Comparison of ENCODE assay signal across 1 cellular context in the genomic region with DNA sequence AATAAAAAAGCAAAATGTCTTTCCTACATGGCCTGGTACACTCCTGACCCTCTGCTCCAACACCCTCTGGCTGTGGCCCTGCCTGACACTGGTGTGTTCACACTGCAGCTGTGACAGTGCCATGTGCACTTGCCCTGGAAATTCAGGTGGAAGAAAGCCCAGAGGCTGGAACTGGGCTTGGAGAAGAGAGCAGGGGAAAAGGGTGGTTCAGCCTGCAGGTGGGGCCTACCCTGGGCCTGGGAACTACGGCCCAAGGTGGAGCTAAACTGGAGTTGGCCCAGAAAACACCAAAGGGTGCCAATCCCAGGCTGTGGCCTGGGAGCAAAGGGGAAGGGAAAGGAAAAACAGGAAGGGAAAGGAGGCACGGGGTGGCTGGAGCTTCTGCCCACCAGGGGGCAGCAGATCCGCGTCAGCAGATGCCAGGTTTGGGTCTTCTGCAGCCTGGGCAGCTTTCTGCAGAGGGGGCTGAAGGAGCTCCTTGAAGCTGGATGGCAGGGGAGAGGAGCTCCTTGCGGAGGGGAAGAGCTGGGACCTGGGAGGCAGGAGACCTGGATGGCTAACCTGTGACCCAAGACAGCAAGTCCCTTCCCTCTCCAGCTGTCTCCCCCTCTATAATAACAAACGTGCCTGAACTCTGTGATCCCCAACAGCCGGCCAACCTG.
A peak's percentile ranks its signal among the peaks of the same experiment; 100 is the strongest.
TF ChIP-seq lines count a peak whose summit lies in the region.

No MANE protein-coding gene starts in this region.

TF ChIP-seq in HEK293, 187 proteins besides CTCF, POLR2A, EP300 and RAD21 (continued from another document):
- TF ChIP-seq, protein P1, sequence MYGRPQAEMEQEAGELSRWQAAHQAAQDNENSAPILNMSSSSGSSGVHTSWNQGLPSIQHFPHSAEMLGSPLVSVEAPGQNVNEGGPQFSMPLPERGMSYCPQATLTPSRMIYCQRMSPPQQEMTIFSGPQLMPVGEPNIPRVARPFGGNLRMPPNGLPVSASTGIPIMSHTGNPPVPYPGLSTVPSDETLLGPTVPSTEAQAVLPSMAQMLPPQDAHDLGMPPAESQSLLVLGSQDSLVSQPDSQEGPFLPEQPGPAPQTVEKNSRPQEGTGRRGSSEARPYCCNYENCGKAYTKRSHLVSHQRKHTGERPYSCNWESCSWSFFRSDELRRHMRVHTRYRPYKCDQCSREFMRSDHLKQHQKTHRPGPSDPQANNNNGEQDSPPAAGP (tag by site-specific recombination; IDR thresholded peaks at IDR 0.05): peak; percentile 66
- peak; percentile 85 for TF ChIP-seq ZNF654 (tag by site-specific recombination; IDR thresholded peaks at IDR 0.05; ENCODE audit: low read depth)
- TF ChIP-seq, protein P2, sequence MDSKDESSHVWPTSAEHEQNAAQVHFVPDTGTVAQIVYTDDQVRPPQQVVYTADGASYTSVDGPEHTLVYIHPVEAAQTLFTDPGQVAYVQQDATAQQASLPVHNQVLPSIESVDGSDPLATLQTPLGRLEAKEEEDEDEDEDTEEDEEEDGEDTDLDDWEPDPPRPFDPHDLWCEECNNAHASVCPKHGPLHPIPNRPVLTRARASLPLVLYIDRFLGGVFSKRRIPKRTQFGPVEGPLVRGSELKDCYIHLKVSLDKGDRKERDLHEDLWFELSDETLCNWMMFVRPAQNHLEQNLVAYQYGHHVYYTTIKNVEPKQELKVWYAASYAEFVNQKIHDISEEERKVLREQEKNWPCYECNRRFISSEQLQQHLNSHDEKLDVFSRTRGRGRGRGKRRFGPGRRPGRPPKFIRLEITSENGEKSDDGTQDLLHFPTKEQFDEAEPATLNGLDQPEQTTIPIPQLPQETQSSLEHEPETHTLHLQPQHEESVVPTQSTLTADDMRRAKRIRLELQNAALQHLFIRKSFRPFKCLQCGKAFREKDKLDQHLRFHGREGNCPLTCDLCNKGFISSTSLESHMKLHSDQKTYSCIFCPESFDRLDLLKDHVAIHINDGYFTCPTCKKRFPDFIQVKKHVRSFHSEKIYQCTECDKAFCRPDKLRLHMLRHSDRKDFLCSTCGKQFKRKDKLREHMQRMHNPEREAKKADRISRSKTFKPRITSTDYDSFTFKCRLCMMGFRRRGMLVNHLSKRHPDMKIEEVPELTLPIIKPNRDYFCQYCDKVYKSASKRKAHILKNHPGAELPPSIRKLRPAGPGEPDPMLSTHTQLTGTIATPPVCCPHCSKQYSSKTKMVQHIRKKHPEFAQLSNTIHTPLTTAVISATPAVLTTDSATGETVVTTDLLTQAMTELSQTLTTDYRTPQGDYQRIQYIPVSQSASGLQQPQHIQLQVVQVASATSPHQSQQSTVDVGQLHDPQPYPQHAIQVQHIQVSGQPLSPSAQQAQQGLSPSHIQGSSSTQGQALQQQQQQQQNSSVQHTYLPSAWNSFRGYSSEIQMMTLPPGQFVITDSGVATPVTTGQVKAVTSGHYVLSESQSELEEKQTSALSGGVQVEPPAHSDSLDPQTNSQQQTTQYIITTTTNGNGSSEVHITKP (tag by site-specific recombination; IDR thresholded peaks at IDR 0.05): peak; percentile 56; the same call in 1 of the 2 replicates
- TF ChIP-seq, protein P3, sequence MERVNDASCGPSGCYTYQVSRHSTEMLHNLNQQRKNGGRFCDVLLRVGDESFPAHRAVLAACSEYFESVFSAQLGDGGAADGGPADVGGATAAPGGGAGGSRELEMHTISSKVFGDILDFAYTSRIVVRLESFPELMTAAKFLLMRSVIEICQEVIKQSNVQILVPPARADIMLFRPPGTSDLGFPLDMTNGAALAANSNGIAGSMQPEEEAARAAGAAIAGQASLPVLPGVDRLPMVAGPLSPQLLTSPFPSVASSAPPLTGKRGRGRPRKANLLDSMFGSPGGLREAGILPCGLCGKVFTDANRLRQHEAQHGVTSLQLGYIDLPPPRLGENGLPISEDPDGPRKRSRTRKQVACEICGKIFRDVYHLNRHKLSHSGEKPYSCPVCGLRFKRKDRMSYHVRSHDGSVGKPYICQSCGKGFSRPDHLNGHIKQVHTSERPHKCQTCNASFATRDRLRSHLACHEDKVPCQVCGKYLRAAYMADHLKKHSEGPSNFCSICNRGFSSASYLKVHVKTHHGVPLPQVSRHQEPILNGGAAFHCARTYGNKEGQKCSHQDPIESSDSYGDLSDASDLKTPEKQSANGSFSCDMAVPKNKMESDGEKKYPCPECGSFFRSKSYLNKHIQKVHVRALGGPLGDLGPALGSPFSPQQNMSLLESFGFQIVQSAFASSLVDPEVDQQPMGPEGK (tag by site-specific recombination; IDR thresholded peaks at IDR 0.05): peak; percentile 53; the same call in 1 of the 2 replicates
- no peak for TF ChIP-seq ZNF416 (tag by site-specific recombination; IDR thresholded peaks at IDR 0.05)
- peak; percentile 93 for TF ChIP-seq IKZF3 (tag by site-specific recombination; IDR thresholded peaks at IDR 0.05)
- TF ChIP-seq PRDM1 (tag by site-specific recombination; IDR thresholded peaks at IDR 0.05): peak; percentile 98
- TF ChIP-seq, protein P4, sequence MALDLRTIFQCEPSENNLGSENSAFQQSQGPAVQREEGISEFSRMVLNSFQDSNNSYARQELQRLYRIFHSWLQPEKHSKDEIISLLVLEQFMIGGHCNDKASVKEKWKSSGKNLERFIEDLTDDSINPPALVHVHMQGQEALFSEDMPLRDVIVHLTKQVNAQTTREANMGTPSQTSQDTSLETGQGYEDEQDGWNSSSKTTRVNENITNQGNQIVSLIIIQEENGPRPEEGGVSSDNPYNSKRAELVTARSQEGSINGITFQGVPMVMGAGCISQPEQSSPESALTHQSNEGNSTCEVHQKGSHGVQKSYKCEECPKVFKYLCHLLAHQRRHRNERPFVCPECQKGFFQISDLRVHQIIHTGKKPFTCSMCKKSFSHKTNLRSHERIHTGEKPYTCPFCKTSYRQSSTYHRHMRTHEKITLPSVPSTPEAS (tag by site-specific recombination; IDR thresholded peaks at IDR 0.05): no peak
- TF ChIP-seq, protein P5, sequence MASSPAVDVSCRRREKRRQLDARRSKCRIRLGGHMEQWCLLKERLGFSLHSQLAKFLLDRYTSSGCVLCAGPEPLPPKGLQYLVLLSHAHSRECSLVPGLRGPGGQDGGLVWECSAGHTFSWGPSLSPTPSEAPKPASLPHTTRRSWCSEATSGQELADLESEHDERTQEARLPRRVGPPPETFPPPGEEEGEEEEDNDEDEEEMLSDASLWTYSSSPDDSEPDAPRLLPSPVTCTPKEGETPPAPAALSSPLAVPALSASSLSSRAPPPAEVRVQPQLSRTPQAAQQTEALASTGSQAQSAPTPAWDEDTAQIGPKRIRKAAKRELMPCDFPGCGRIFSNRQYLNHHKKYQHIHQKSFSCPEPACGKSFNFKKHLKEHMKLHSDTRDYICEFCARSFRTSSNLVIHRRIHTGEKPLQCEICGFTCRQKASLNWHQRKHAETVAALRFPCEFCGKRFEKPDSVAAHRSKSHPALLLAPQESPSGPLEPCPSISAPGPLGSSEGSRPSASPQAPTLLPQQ (tag by site-specific recombination; IDR thresholded peaks at IDR 0.05): peak; percentile 70
- 0 out of 2 replicates have a peak, but pooled peaks have one; percentile 22 for TF ChIP-seq KLF16 (tag by site-specific recombination; IDR thresholded peaks at IDR 0.05)
